Comparison of ENCODE assay signal across 1 cellular context in genomic region chr6:136886110-136886509, GRCh38.
TF ChIP-seq lines count a peak whose summit lies in the region.

No MANE protein-coding gene starts in this region.

TF ChIP-seq in HepG2, 621 proteins besides CTCF, POLR2A, EP300 and RAD21:
- TF ChIP-seq ZBTB43 (CRISPR knock-in tag; conservative IDR thresholded peaks at IDR 0.05) (no peak), PATZ1 (CRISPR knock-in tag; IDR thresholded peaks at IDR 0.05) (no peak), ZNF567 (CRISPR knock-in tag; IDR thresholded peaks at IDR 0.05; ENCODE audit: borderline replicate concordance) (no peak), ZNF136 (CRISPR knock-in tag; IDR thresholded peaks at IDR 0.05; ENCODE audit: low read depth) (no peak), HBP1 (CRISPR knock-in tag; IDR thresholded peaks at IDR 0.05; ENCODE audit: low read depth) (no peak), ZNF776 (CRISPR knock-in tag; IDR thresholded peaks at IDR 0.05) (no peak), AHDC1 (CRISPR knock-in tag; IDR thresholded peaks at IDR 0.05; ENCODE audit: borderline replicate concordance) (no peak), RFXANK (CRISPR knock-in tag; IDR thresholded peaks at IDR 0.05) (no peak), CCAR2 (optimal IDR thresholded peaks at IDR 0.05; ENCODE audit: low read depth, low read length) (no peak), ETV5 (CRISPR knock-in tag; IDR thresholded peaks at IDR 0.05; ENCODE audit: borderline replicate concordance) (no peak), ZNF75D (CRISPR knock-in tag; IDR thresholded peaks at IDR 0.05; ENCODE audit: borderline replicate concordance) (no peak), SRSF4 (IDR thresholded peaks at IDR 0.05; ENCODE audit: low read depth, low read length, poor library complexity, severe bottlenecking) (no peak), ZNF792 (CRISPR knock-in tag; IDR thresholded peaks at IDR 0.05) (no peak), ATF5 (CRISPR knock-in tag; IDR thresholded peaks at IDR 0.05; ENCODE audit: low read depth) (no peak), SAP130 (CRISPR knock-in tag; IDR thresholded peaks at IDR 0.05; ENCODE audit: low read depth) (no peak), ZNF367 (CRISPR knock-in tag; IDR thresholded peaks at IDR 0.05; ENCODE audit: borderline replicate concordance) (no peak), TRAFD1 (CRISPR knock-in tag; IDR thresholded peaks at IDR 0.05; ENCODE audit: borderline replicate concordance) (no peak), ZNF263 (CRISPR knock-in tag; IDR thresholded peaks at IDR 0.05) (no peak), CBX1 (IDR thresholded peaks at IDR 0.05; ENCODE audit: low read depth) (no peak), HOXD1 (CRISPR knock-in tag; IDR thresholded peaks at IDR 0.05) (no peak)
